1 cellular context compared by ENCODE assay signal in genomic region chr5:74212336-74212735, GRCh38.
TF ChIP-seq lines count a peak whose summit lies in the region.

No MANE protein-coding gene starts in this region.

TF ChIP-seq in liver, 16 proteins besides CTCF, POLR2A, EP300 and RAD21 (continued from another document):
- TF ChIP-seq MAX (IDR thresholded peaks at IDR 0.05) (no peak), TAF1 (conservative IDR thresholded peaks at IDR 0.05) (no peak), NR2F2 (IDR thresholded peaks at IDR 0.05) (no peak), RXRA (IDR thresholded peaks at IDR 0.05) (no peak), ATF3 (IDR thresholded peaks at IDR 0.05) (no peak)
TF ChIP-seq in liver: peak in this region for 0.
